16 cellular contexts compared by ENCODE assay signal in the genomic region with DNA sequence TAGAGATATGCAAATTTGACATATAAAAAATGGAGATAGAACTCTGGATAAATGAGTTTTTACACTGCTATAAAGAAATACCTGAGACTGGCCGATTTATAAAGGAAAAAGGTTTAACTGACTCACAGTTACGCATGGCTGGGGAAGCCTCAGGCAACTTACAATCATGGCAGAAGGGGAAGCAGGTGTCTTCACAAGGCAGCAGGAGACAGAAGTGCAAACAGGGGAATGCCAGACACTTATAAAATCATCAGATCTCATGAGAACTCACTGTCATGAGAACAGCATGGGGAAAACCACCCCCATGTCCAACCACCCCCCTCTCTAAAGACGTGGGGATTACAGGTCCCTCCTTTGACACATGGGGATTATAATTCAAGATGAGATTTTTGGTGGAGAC.
A peak's percentile ranks its signal among the peaks of the same experiment; 100 is the strongest.
DNase-seq lines count a peak whose midpoint lies in the region; ATAC-seq, FAIRE-seq and TF ChIP-seq lines count a peak whose summit lies in the region.
"Had no signal": no experiment of that assay in that cellular context is flagged by ENCODE, and none has a peak within 500 bp of the region (broad histone marks: within the 10 kb centered on the region; RNA-seq: fewer than 3 reads in every experiment).

No MANE protein-coding gene starts in this region.

- no peak overlapping the region for H3K4me3 Mint-ChIP-seq in activated B cell treated with CpG ODN at 0.5 μM for 24 hours
- H3K4me3 Mint-ChIP-seq: CD14-positive monocyte; CD8-positive, alpha-beta T cell; GM23338 had no signal

- no peaks in the 10 kb centered on the region for H4K20me1 ChIP-seq in HepG2 (ENCODE audit: insufficient read depth, low read length)

- no peaks in the 10 kb centered on the region for H3K36me3 ChIP-seq in HepG2 (replicated peaks in 1 of 2; ENCODE audit: control insufficient read depth in 1 of 2, insufficient read depth in 2 of 2, low read length in 2 of 2)
- no peaks in the 10 kb centered on the region for H3K36me3 ChIP-seq in left lung

- POLR2A ChIA-PET in activated B cell treated with CpG ODN at 0.5 μM for 24 hours (lab: Charles Lee) (no interaction called here), HepG2 (lab: Yijun Ruan, JAX) (no interaction called here)

- intact Hi-C loops in activated B cell treated with CpG ODN at 0.5 μM for 24 hours (cut with micrococcal nuclease) (no loop called here), HepG2 (cut with micrococcal nuclease; ENCODE audit: unreplicated experiment) (no loop called here), left lung (cut with DNase I) (no loop called here)

- peak; percentile 88 for DNase-seq in DMS 273 (lab: John Stamatoyannopoulos, UW; ENCODE audit: unreplicated experiment)
- peak; percentile 14 for DNase-seq in ELR (ENCODE audit: low read depth)
- no peak for DNase-seq in activated B cell treated with CpG ODN at 0.5 μM for 24 hours
- peak; percentile 2 for DNase-seq in kidney tubule cell (ENCODE audit: low spot score)
- no peak for DNase-seq in HepG2 (ENCODE audit: low spot score)
- DNase-seq in NCI-H510A (lab: John Stamatoyannopoulos, UW): no peak
- DNase-seq in left lung: no peak
- DNase-seq: CD8-positive, alpha-beta T cell; COR-L47; DMS79; H7 had no signal

- CTCF ChIA-PET in activated B cell treated with CpG ODN at 0.5 μM for 24 hours (lab: Charles Lee) (no interaction called here), HepG2 (lab: Yijun Ruan, JAX; ENCODE audit: low intra/inter-chr PET ratio, low total read pairs) (no interaction called here)

- no peak overlapping the region for H3K27ac Mint-ChIP-seq in activated B cell treated with CpG ODN at 0.5 μM for 24 hours
- H3K27ac Mint-ChIP-seq: CD14-positive monocyte; CD8-positive, alpha-beta T cell; GM23338 had no signal

- FAIRE-seq in HepG2 (lab: Jason Lieb, UNC): no peak
- FAIRE-seq: A549, G401.6, GM12892 had no signal

- no peak overlapping the region for H2AFZ ChIP-seq in HepG2 (ENCODE audit: low read length)
- H2AFZ ChIP-seq: GM23338 had no signal

- no peak overlapping the region for H3K4me2 ChIP-seq in HepG2 (ENCODE audit: low read depth, low read length)
- H3K4me2 ChIP-seq: A549, GM23338 had no signal

- in situ Hi-C loops in HepG2 (cut with HindIII; ENCODE audit: extremely low pct_ligation_motif_present, low pct_unique_long_range_greater_than_20kb): no loop called here

- H3K4me1 Mint-ChIP-seq in activated B cell treated with CpG ODN at 0.5 μM for 24 hours: peaks cover 4% of the 10 kb centered on the region
- H3K4me1 Mint-ChIP-seq: CD14-positive monocyte had no signal

- H3K36me3 Mint-ChIP-seq in activated B cell treated with CpG ODN at 0.5 μM for 24 hours (ENCODE audit: low read depth): no peaks in the 10 kb centered on the region
- H3K36me3 Mint-ChIP-seq: CD14-positive monocyte; CD8-positive, alpha-beta T cell had no signal

- H3K9ac ChIP-seq in HepG2 (ENCODE audit: insufficient read depth, low read depth, low read length): no peak overlapping the region

- H3K27me3 ChIP-seq in HepG2 (ENCODE audit: control insufficient read depth in 1 of 2, insufficient read depth in 2 of 2, low read length in 2 of 2): no peaks in the 10 kb centered on the region
- H3K27me3 ChIP-seq in left lung: no peaks in the 10 kb centered on the region

- H3K27ac ChIP-seq in HepG2 (ENCODE audit: extremely low read length, insufficient read depth, low read length) (no peak overlapping the region), left lung (no peak overlapping the region)
- H3K27ac ChIP-seq: A549 had no signal

- 17% methylated on average over 3 of the region's 3 CpGs for WGBS in HepG2 (ENCODE audit: low lambda C conversion rate)

- TF ChIP-seq POLR2A in HepG2 (IDR thresholded peaks at IDR 0.05; ENCODE audit: insufficient read depth in 1 of 2, low read depth in 2 of 2, low read length in 2 of 2): no peak

- H3K9me3 Mint-ChIP-seq in activated B cell treated with CpG ODN at 0.5 μM for 24 hours: peaks cover 5% of the 10 kb centered on the region
- H3K9me3 Mint-ChIP-seq: CD8-positive, alpha-beta T cell; GM23338 had no signal

- ATAC-seq in activated B cell treated with CpG ODN at 0.5 μM for 24 hours (ENCODE audit: low read depth): peak; percentile 31
- no peak for ATAC-seq in HepG2
- no peak for ATAC-seq in left lung
- ATAC-seq: A549; CD8-positive, alpha-beta T cell; GM23338 had no signal

- no peaks in the 10 kb centered on the region for H3K9me3 ChIP-seq in HepG2 (ENCODE audit: low read length)
- no peaks in the 10 kb centered on the region for H3K9me3 ChIP-seq in left lung
- H3K9me3 ChIP-seq: A549 had no signal

- H3K79me2 ChIP-seq in HepG2 (ENCODE audit: insufficient read depth, low read length): no peaks in the 10 kb centered on the region

- no peak for TF ChIP-seq EP300 in HepG2 (IDR thresholded peaks at IDR 0.05; ENCODE audit: low read depth in 2 of 2, low read length in 2 of 2)
- TF ChIP-seq EP300 in HepG2 (CRISPR knock-in tag; IDR thresholded peaks at IDR 0.05; ENCODE audit: borderline replicate concordance): no peak

- H3K4me3 ChIP-seq in HepG2 (replicated peaks in 1 of 3; ENCODE audit: insufficient read depth in 1 of 3, low read depth in 2 of 3, low read length in 3 of 3) (no peak overlapping the region), left lung (no peak overlapping the region)
- H3K4me3 ChIP-seq: A549, GM23338 had no signal

- no peaks in the 10 kb centered on the region for H3K27me3 Mint-ChIP-seq in activated B cell treated with CpG ODN at 0.5 μM for 24 hours

- no TSS peak for BruUV-seq in HepG2 (replicated peaks; lab: Mats Ljungman, UMichigan)

- H3K4me1 ChIP-seq in HepG2 (ENCODE audit: insufficient read depth, low read length) (no peaks in the 10 kb centered on the region), left lung (no peaks in the 10 kb centered on the region)
- H3K4me1 ChIP-seq: A549 had no signal

- TF ChIP-seq RAD21 in HepG2 (CRISPR knock-in tag; IDR thresholded peaks at IDR 0.05): no peak

- TF ChIP-seq CTCF in activated B cell treated with CpG ODN at 0.5 μM for 24 hours (IDR thresholded peaks at IDR 0.05): no peak
- TF ChIP-seq CTCF in HepG2 (CRISPR knock-in tag; IDR thresholded peaks at IDR 0.05): no peak
- TF ChIP-seq CTCF in left lung (IDR thresholded peaks at IDR 0.05): no peak

TF ChIP-seq in HepG2, 621 proteins besides CTCF, POLR2A, EP300 and RAD21 (continues in another document):
- TF ChIP-seq PRDM4 (CRISPR knock-in tag; IDR thresholded peaks at IDR 0.05; ENCODE audit: borderline replicate concordance) (no peak), HNRNPUL1 (IDR thresholded peaks at IDR 0.05; ENCODE audit: low read depth, low read length) (no peak), THAP11 (CRISPR knock-in tag; IDR thresholded peaks at IDR 0.05) (no peak), NCOR1 (IDR thresholded peaks at IDR 0.05; ENCODE audit: borderline replicate concordance, low read length) (no peak), ZNF256 (CRISPR knock-in tag; conservative IDR thresholded peaks at IDR 0.05) (no peak), ZNF280D (CRISPR knock-in tag; IDR thresholded peaks at IDR 0.05) (no peak), FOXK2 (IDR thresholded peaks at IDR 0.05) (no peak)
- TF ChIP-seq, protein P1, sequence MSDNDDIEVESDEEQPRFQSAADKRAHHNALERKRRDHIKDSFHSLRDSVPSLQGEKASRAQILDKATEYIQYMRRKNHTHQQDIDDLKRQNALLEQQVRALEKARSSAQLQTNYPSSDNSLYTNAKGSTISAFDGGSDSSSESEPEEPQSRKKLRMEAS (IDR thresholded peaks at IDR 0.05): no peak

Comparison
In these comparisons a context has a peak if more than half of its experiments do, and no peak if none do; other contexts are left out.
1. DNase-seq: peak in DMS 273 (single experiment), ELR (single experiment) and kidney tubule cell (single experiment); none in activated B cell treated with CpG ODN at 0.5 μM for 24 hours (single experiment), HepG2 (single experiment), NCI-H510A (single experiment) and left lung (0 of 2).